In genomic region chr4:7066493-7066892, GRCh38 we compare ENCODE assay signal across 8 cellular contexts. TPM values are rescaled to one million over a fixed set of nuclear protein-coding genes. Genes with fewer than 3 reads are reported as not detected.
DNase-seq lines count a peak whose midpoint lies in the region; ATAC-seq, FAIRE-seq and TF ChIP-seq lines count a peak whose summit lies in the region.

No MANE protein-coding gene starts in this region.

- CTCF ChIA-PET in CD4-positive, alpha-beta memory T cell (lab: Charles Lee; ENCODE audit: partially characterized antibody), result interaction anchor here (1.2 to 11.0 kb wide), 9 partner anchors 12 to 492 kb away, joined by 3 to 204 read pairs (median 14); partner anchors contain the start of genes BLOC1S4, MAN2B2, TADA2B and TBC1D14

- H3K27me3 ChIP-seq in CD4-positive, alpha-beta memory T cell (ENCODE audit: insufficient read depth, low read length), result no peaks in the 10 kb centered on the region
- H3K27me3 ChIP-seq in MG63 (no peaks in the 10 kb centered on the region), duodenal mucosa (ENCODE audit: control insufficient read depth in 1 of 2, insufficient read depth in 2 of 2, low read length in 2 of 2) (no peaks in the 10 kb centered on the region), neuron (ENCODE audit: insufficient read depth, low read length) (no peaks in the 10 kb centered on the region), gastroesophageal sphincter (no peaks in the 10 kb centered on the region)
- no peaks in the 10 kb centered on the region for H3K27me3 ChIP-seq in effector memory CD4-positive, alpha-beta T cell (replicated peaks; ENCODE audit: control insufficient read depth, insufficient read depth, low read length, poor library complexity, severe bottlenecking)

- H3K4me3 ChIP-seq in CD4-positive, alpha-beta memory T cell (ENCODE audit: low read length in 2 of 2), result peak overlapping the region; percentile 60 to 65
- H3K4me3 ChIP-seq in MG63 (peak overlapping the region; percentile 76), duodenal mucosa (ENCODE audit: low read depth in 1 of 2, low read length in 2 of 2) (peak overlapping the region; percentile 83 to 86), neuron (ENCODE audit: low read length) (peak overlapping the region; percentile 75), gastroesophageal sphincter (peak overlapping the region in 1 of 2 donors; percentile 73)
- no peak overlapping the region for H3K4me3 ChIP-seq in effector memory CD4-positive, alpha-beta T cell (ENCODE audit: insufficient read depth, low read depth, low read length, poor library complexity, severe bottlenecking)

- FAIRE-seq in GM19239 (lab: Jason Lieb, UNC), result no peak

- POLR2A ChIA-PET in CD4-positive, alpha-beta memory T cell (lab: Charles Lee; ENCODE audit: partially characterized antibody), result interaction anchor here (0.7 to 11.0 kb wide), 10 partner anchors 22 to 492 kb away, joined by 3 to 231 read pairs (median 6); partner anchors contain the start of genes BLOC1S4, MAN2B2, MRFAP1L1 and TADA2B

- peak overlapping the region; percentile 69 for H3K27ac ChIP-seq in CD4-positive, alpha-beta memory T cell (ENCODE audit: low read depth, low read length)
- H3K27ac ChIP-seq in duodenal mucosa (ENCODE audit: low read depth, low read length), result no peak overlapping the region
- no peak overlapping the region for H3K27ac ChIP-seq in gastroesophageal sphincter
- no peak overlapping the region for H3K27ac ChIP-seq in effector memory CD4-positive, alpha-beta T cell (ENCODE audit: insufficient read depth, low read length, poor library complexity, severe bottlenecking)

- peak overlapping the region in 5 of 7 donors; percentile 1 to 90 (median 29) for H3K27ac Mint-ChIP-seq in CD4-positive, alpha-beta memory T cell

- peaks cover 46% of the 10 kb centered on the region for H3K4me1 ChIP-seq in CD4-positive, alpha-beta memory T cell (ENCODE audit: insufficient read depth, low read length)
- H3K4me1 ChIP-seq in duodenal mucosa (ENCODE audit: control insufficient read depth in 1 of 2, insufficient read depth in 2 of 2, low read length in 2 of 2), result peaks cover 19% of the 10 kb centered on the region in 2 donors
- peaks cover 16% of the 10 kb centered on the region for H3K4me1 ChIP-seq in neuron (ENCODE audit: insufficient read depth, low read length)
- H3K4me1 ChIP-seq in gastroesophageal sphincter, result peaks cover 0 to 48% (median 13%) of the 10 kb centered on the region in 3 donors
- H3K4me1 ChIP-seq in effector memory CD4-positive, alpha-beta T cell (ENCODE audit: control insufficient read depth, insufficient read depth, low read length, poor library complexity, severe bottlenecking), result peaks cover 25% of the 10 kb centered on the region

- TF ChIP-seq CTCF in gastroesophageal sphincter (IDR thresholded peaks at IDR 0.05), result no peak

- no peak for ATAC-seq in gastroesophageal sphincter
- no peak for ATAC-seq in HG03097 (IDR thresholded peaks at IDR 0.05; ENCODE audit: low FRiP score, unreplicated experiment)

- H3K36me3 ChIP-seq in CD4-positive, alpha-beta memory T cell (ENCODE audit: insufficient read depth, low read length), result peaks cover 28% of the 10 kb centered on the region
- H3K36me3 ChIP-seq in MG63 (peaks cover 30% of the 10 kb centered on the region), duodenal mucosa (ENCODE audit: control insufficient read depth in 1 of 2, insufficient read depth in 2 of 2, low read length in 2 of 2) (peaks cover 12 to 33% of the 10 kb centered on the region in 2 donors), neuron (ENCODE audit: insufficient read depth, low read length) (peaks cover 26% of the 10 kb centered on the region), gastroesophageal sphincter (peaks cover 0 to 31% of the 10 kb centered on the region in 2 donors)
- H3K36me3 ChIP-seq in effector memory CD4-positive, alpha-beta T cell (ENCODE audit: control insufficient read depth, insufficient read depth, low read length), result peaks cover 26% of the 10 kb centered on the region

- H3K9me3 Mint-ChIP-seq in CD4-positive, alpha-beta memory T cell, result peaks cover 0 to 2% (median 0%) of the 10 kb centered on the region in 8 donors

- WGBS in gastroesophageal sphincter (ENCODE audit: low coverage in 1 of 2), 2 donors, result 91 to 100% methylated on average over 2 to 3 of the region's 4 CpGs

- no peak overlapping the region for H2AFZ ChIP-seq in neuron (ENCODE audit: low read depth, low read length)

- peaks cover 22 to 44% of the 10 kb centered on the region in 2 donors for H3K36me3 Mint-ChIP-seq in CD4-positive, alpha-beta memory T cell

- no peaks in the 10 kb centered on the region for H3K9me3 ChIP-seq in CD4-positive, alpha-beta memory T cell (ENCODE audit: control insufficient read depth in 1 of 2, low read length in 2 of 2)
- no peaks in the 10 kb centered on the region for H3K9me3 ChIP-seq in MG63
- no peaks in the 10 kb centered on the region for H3K9me3 ChIP-seq in duodenal mucosa (ENCODE audit: control insufficient read depth in 1 of 2, low read length in 2 of 2)
- H3K9me3 ChIP-seq in neuron (ENCODE audit: low read length), result no peaks in the 10 kb centered on the region
- no peaks in the 10 kb centered on the region for H3K9me3 ChIP-seq in gastroesophageal sphincter
- H3K9me3 ChIP-seq in effector memory CD4-positive, alpha-beta T cell (ENCODE audit: control insufficient read depth, low read length), result no peaks in the 10 kb centered on the region

- DNase-seq in CD4-positive, alpha-beta memory T cell, result no peak
- no peak for DNase-seq in MG63
- DNase-seq in effector memory CD4-positive, alpha-beta T cell, result no peak
- no peak for DNase-seq in GM19239 (ENCODE audit: insufficient read length, low spot score)

- intact Hi-C loops in CD4-positive, alpha-beta memory T cell (cut with micrococcal nuclease), result loop anchor here (10.0 kb wide), 1 partner anchor 868 kb away; the partner anchor contains the start of gene AFAP1

- TF ChIP-seq EP300 in gastroesophageal sphincter (IDR thresholded peaks at IDR 0.05), result no peak

- peaks cover 20 to 66% (median 45%) of the 10 kb centered on the region in 4 donors for H3K4me1 Mint-ChIP-seq in CD4-positive, alpha-beta memory T cell

- H3K9ac ChIP-seq in duodenal mucosa (ENCODE audit: low read depth in 1 of 2, low read length in 2 of 2), result peak overlapping the region in 1 of 2 donors; percentile 74

- H3K4me3 Mint-ChIP-seq in CD4-positive, alpha-beta memory T cell, result peak overlapping the region; percentile 86 to 98 (median 94)

- no peak for TF ChIP-seq POLR2A in gastroesophageal sphincter (IDR thresholded peaks at IDR 0.05)

- H3K27me3 Mint-ChIP-seq in CD4-positive, alpha-beta memory T cell, result peaks cover 0 to 2% of the 10 kb centered on the region in 2 donors

RNA-seq across cellular contexts. Expression of gene GRPEL1, which starts 1.4 kb away (rescaled TPM):
- 10 to 100 TPM; 35.3 to 36.0 TPM for total RNA-seq in CD4-positive, alpha-beta memory T cell
- 10 to 100 TPM; 57.7 to 77.2 TPM for polyA plus RNA-seq in CD4-positive, alpha-beta memory T cell
- 26.2 and 32.6 TPM in 2 replicates for total RNA-seq in MG63 (2014; rRNA removed; shearing (Covaris generic); ENCODE audit: low replicate concordance)
- total RNA-seq in gastroesophageal sphincter, result 10 to 100 TPM; 14.0 to 32.8 (median 23.9) TPM

RNA-seq across cellular contexts. Expression of gene TADA2B, which starts 23.3 kb away (rescaled TPM):
- 10 to 100 TPM; 46.4 to 49.0 TPM for total RNA-seq in CD4-positive, alpha-beta memory T cell
- polyA plus RNA-seq in CD4-positive, alpha-beta memory T cell, result 1 to 10 TPM; 2.8 to 4.7 TPM
- total RNA-seq in MG63 (2014; rRNA removed; shearing (Covaris generic); ENCODE audit: low replicate concordance), result 5.7 and 7.6 TPM in 2 replicates
- total RNA-seq in gastroesophageal sphincter, result 10 to 100 TPM; 20.5 to 37.3 (median 28.1) TPM
